8 cellular contexts compared by ENCODE assay signal in genomic region chr13:52128714-52129700, GRCh38. TPM values are rescaled to one million over a fixed set of nuclear protein-coding genes. Genes with fewer than 3 reads are reported as not detected.
DNase-seq lines count a peak whose midpoint lies in the region; ATAC-seq and FAIRE-seq lines count a peak whose summit lies in the region.

Gene NEK5, minus strand, starts transcription at chr13:52129073. Its CDS starts 1,591 bp downstream, at chr13:52127482.

- DNase-seq in CD8-positive, alpha-beta memory T cell, result peak; percentile 24 to 66 (median 50)
- peak; percentile 69 for DNase-seq in RKO (ENCODE audit: low spot score)
- peak; percentile 41 for DNase-seq in activated gamma-delta T cell treated with Interleukin-2 at 50 U/mL for 16 hours
- peak; percentile 60 to 78 for DNase-seq in frontal cortex (ENCODE audit: low spot score in 2 of 2)
- peak; percentile 49 for DNase-seq in superior temporal gyrus (ENCODE audit: extremely low spot score)

- H2AFZ ChIP-seq in neuron (ENCODE audit: low read depth, low read length), result peak within 1 kb of the TSS; percentile 88

- peak within 1 kb of the TSS; percentile 48 for H3K4me3 ChIP-seq in CD8-positive, alpha-beta memory T cell (ENCODE audit: low read length)
- peak within 1 kb of the TSS; percentile 58 for H3K4me3 ChIP-seq in neuron (ENCODE audit: low read length)

- peak; percentile 68 for ATAC-seq in GM19372 (IDR thresholded peaks at IDR 0.05; ENCODE audit: low read depth, unreplicated experiment)
- peak; percentile 49 for ATAC-seq in HG03520 (IDR thresholded peaks at IDR 0.05; ENCODE audit: unreplicated experiment)

- H3K27ac Mint-ChIP-seq in CD8-positive, alpha-beta memory T cell, result peak within 1 kb of the TSS in 4 of 8 donors; percentile 1 to 35 (median 10)

- peaks cover 11 to 17% (median 13%) of the 10 kb centered on the region in 3 donors for H3K4me1 Mint-ChIP-seq in CD8-positive, alpha-beta memory T cell

- POLR2A ChIA-PET in CD8-positive, alpha-beta memory T cell (lab: Charles Lee), result no interaction called here

- H3K4me3 Mint-ChIP-seq in CD8-positive, alpha-beta memory T cell, result peak within 1 kb of the TSS; percentile 78 to 90 (median 84)

- H3K9me3 Mint-ChIP-seq in CD8-positive, alpha-beta memory T cell, result no peaks in the 10 kb centered on the region

- no peaks in the 10 kb centered on the region for H3K27me3 ChIP-seq in CD8-positive, alpha-beta memory T cell (ENCODE audit: insufficient read depth, low read length, poor library complexity, severe bottlenecking)
- H3K27me3 ChIP-seq in neuron (ENCODE audit: insufficient read depth, low read length), result no peaks in the 10 kb centered on the region

- no peak within 1 kb of the TSS for H3K27ac ChIP-seq in CD8-positive, alpha-beta memory T cell (ENCODE audit: low read depth, low read length)

- peaks cover 0 to 8% (median 6%) of the 10 kb centered on the region in 3 donors for H3K36me3 Mint-ChIP-seq in CD8-positive, alpha-beta memory T cell

- CTCF ChIA-PET in CD8-positive, alpha-beta memory T cell (lab: Charles Lee), result interaction anchor here (1.0 to 3.1 kb wide), 7 partner anchors 8 to 315 kb away, joined by 3 to 21 read pairs (median 5); no protein-coding TSS in a partner anchor

- peaks cover 9 to 21% of the 10 kb centered on the region in 2 donors for H3K27me3 Mint-ChIP-seq in CD8-positive, alpha-beta memory T cell

- FAIRE-seq in frontal cortex (lab: Jason Lieb, UNC), result no peak

- H3K4me1 ChIP-seq in CD8-positive, alpha-beta memory T cell (ENCODE audit: insufficient read depth, low read length), result peaks cover 18% of the 10 kb centered on the region
- H3K4me1 ChIP-seq in neuron (ENCODE audit: insufficient read depth, low read length), result peaks cover 13% of the 10 kb centered on the region

- no peaks in the 10 kb centered on the region for H3K36me3 ChIP-seq in CD8-positive, alpha-beta memory T cell (ENCODE audit: insufficient read depth, low read length)
- H3K36me3 ChIP-seq in neuron (ENCODE audit: insufficient read depth, low read length), result peaks cover 29% of the 10 kb centered on the region

- H3K9me3 ChIP-seq in CD8-positive, alpha-beta memory T cell (ENCODE audit: low read length), result no peaks in the 10 kb centered on the region
- peaks cover 3% of the 10 kb centered on the region for H3K9me3 ChIP-seq in neuron (ENCODE audit: low read length)

RNA-seq across cellular contexts. Expression of gene NEK5, which starts in this region (rescaled TPM):
- total RNA-seq in CD8-positive, alpha-beta memory T cell, result not detected
- polyA plus RNA-seq in CD8-positive, alpha-beta memory T cell, result 0.17 TPM
- 0.82 TPM for total RNA-seq in frontal cortex

Comparison
In these comparisons a context has a peak if more than half of its experiments do, and no peak if none do; other contexts are left out.
1. Peak in DNase-seq and H3K4me3 ChIP-seq in CD8-positive, alpha-beta memory T cell; RNA of the gene not detected or under 1 TPM.
2. Peak in DNase-seq in frontal cortex; RNA of the gene not detected or under 1 TPM.